22 cellular contexts compared by ENCODE assay signal in the genomic region with DNA sequence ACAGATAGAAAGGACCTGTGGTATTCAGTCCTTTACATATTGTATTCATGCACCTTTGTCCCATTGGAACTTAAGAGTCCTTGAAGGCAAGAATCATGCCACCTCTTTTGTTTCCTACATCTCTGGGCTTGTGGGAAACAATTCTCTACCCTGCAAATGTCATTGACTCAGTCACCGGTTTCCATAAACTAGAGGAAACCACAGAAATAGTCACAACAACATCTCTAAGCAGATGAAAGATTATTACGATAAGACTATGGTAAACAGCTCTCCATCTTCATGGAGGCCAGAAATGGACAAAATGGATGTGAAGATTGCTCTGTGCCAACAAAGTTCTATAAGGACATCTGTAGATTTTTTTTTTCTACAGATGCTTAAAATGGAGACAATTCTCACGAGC.
DNase-seq lines count a peak whose midpoint lies in the region; ATAC-seq and TF ChIP-seq lines count a peak whose summit lies in the region.
"Had no signal": no experiment of that assay in that cellular context is flagged by ENCODE, and none has a peak within 500 bp of the region (broad histone marks: within the 10 kb centered on the region; RNA-seq: fewer than 3 reads in every experiment).

No MANE protein-coding gene starts in this region.

- H3K27ac Mint-ChIP-seq in T-helper 2 cell treated with Interferon-gamma antibody and Interleukin-4, amounts not matched to agents 5 μg/mL and 100 μg/mL, for 36 hours = peak overlapping the region; percentile 72
- H3K27ac Mint-ChIP-seq: mesothelial cell of epicardium; nephron progenitor cell; stimulated activated naive B cell treated with anti-CD40 and anti-IgM and Interleukin-4, amounts not matched to agents 10 μg/mL and 1 μg/mL and 100 μg/mL, for 72 hours had no signal

- no peaks in the 10 kb centered on the region for H3K27me3 ChIP-seq in esophagus muscularis mucosa
- H3K27me3 ChIP-seq: sigmoid colon, tibial nerve had no signal

- intact Hi-C loops in esophagus muscularis mucosa (cut with DNase I) = no loop called here
- intact Hi-C loops in left ventricle myocardium superior (cut with micrococcal nuclease) = no loop called here

- WGBS in esophagus muscularis mucosa = 80% methylated on average over 3 of the region's 3 CpGs

- TF ChIP-seq EP300 in esophagus muscularis mucosa (IDR thresholded peaks at IDR 0.05) = no peak

- H3K9me3 Mint-ChIP-seq in T-helper 2 cell treated with Interferon-gamma antibody and Interleukin-4, amounts not matched to agents 5 μg/mL and 100 μg/mL, for 36 hours = peaks cover 8% of the 10 kb centered on the region
- H3K9me3 Mint-ChIP-seq: stimulated activated naive B cell treated with anti-CD40 and anti-IgM and Interleukin-4, amounts not matched to agents 10 μg/mL and 1 μg/mL and 100 μg/mL, for 72 hours had no signal

- no peak for TF ChIP-seq POLR2A in esophagus muscularis mucosa (IDR thresholded peaks at IDR 0.05; ENCODE audit: low read depth)

- H3K4me1 Mint-ChIP-seq in T-helper 2 cell treated with Interferon-gamma antibody and Interleukin-4, amounts not matched to agents 5 μg/mL and 100 μg/mL, for 36 hours (ENCODE audit: low read depth) = peaks cover 76% of the 10 kb centered on the region

- no peaks in the 10 kb centered on the region for H3K36me3 ChIP-seq in esophagus muscularis mucosa
- H3K36me3 ChIP-seq: sigmoid colon, tibial nerve had no signal

- H3K27ac ChIP-seq in esophagus muscularis mucosa (replicated peaks in 1 of 4) = no peak overlapping the region

- H3K4me3 Mint-ChIP-seq in T-helper 2 cell treated with Interferon-gamma antibody and Interleukin-4, amounts not matched to agents 5 μg/mL and 100 μg/mL, for 36 hours = peak overlapping the region; percentile 39
- H3K4me3 Mint-ChIP-seq: mesothelial cell of epicardium; nephron progenitor cell; stimulated activated naive B cell treated with anti-CD40 and anti-IgM and Interleukin-4, amounts not matched to agents 10 μg/mL and 1 μg/mL and 100 μg/mL, for 72 hours had no signal

- no peaks in the 10 kb centered on the region for H3K27me3 Mint-ChIP-seq in T-helper 2 cell treated with Interferon-gamma antibody and Interleukin-4, amounts not matched to agents 5 μg/mL and 100 μg/mL, for 36 hours (ENCODE audit: low read depth)

- H3K4me1 ChIP-seq in esophagus muscularis mucosa = peaks cover 0 to 10% (median 6%) of the 10 kb centered on the region in 4 donors
- H3K4me1 ChIP-seq: tibial nerve had no signal

- no peak overlapping the region for H3K4me3 ChIP-seq in esophagus muscularis mucosa
- H3K4me3 ChIP-seq: sigmoid colon, tibial nerve had no signal

- peak; percentile 12 for DNase-seq in stimulated activated CD4-positive, alpha-beta T cell treated with anti-CD3 and anti-CD28 coated beads, Interleukin-4, amount 100 ng/mL, for 24 hours
- DNase-seq in stimulated activated CD4-positive, alpha-beta T cell treated with anti-CD3 and anti-CD28 coated beads, Interleukin-4, amount 100 ng/mL, for 4 hours = no peak
- DNase-seq in T-helper 2 cell treated with Interferon-gamma antibody and Interleukin-4, amounts not matched to agents 5 μg/mL and 100 μg/mL, for 36 hours (ENCODE audit: low spot score) = peak; percentile 37
- peak; percentile 3 for DNase-seq in esophagus muscularis mucosa (ENCODE audit: extremely low spot score)
- no peak for DNase-seq in GM19240 (ENCODE audit: insufficient read length, low spot score)
- DNase-seq in left ventricle myocardium superior = no peak
- DNase-seq: activated CD4-positive, CD25-positive, alpha-beta regulatory T cell; activated naive CD4-positive, alpha-beta T cell treated with anti-CD3 and anti-CD28 coated beads, Interleukin-2, amount 50 U/mL, for 16 hours; DMS53; HCEC 1CT; left cardiac atrium; NCI-H1105 treated with DMSO at 0.1 percent for 48 hours; NCI-H2107; NCI-H524 treated with DMSO at 0.1 percent for 48 hours; nephron progenitor cell; sigmoid colon; stimulated activated naive B cell treated with anti-CD40 and anti-IgM and Interleukin-4, amounts not matched to agents 10 μg/mL and 1 μg/mL and 100 μg/mL, for 72 hours had no signal

- H3K9me3 ChIP-seq in esophagus muscularis mucosa = no peaks in the 10 kb centered on the region
- H3K9me3 ChIP-seq: sigmoid colon, tibial nerve had no signal

- TF ChIP-seq CTCF in esophagus muscularis mucosa (IDR thresholded peaks at IDR 0.05) = no peak

- ATAC-seq in GM19452 (IDR thresholded peaks at IDR 0.05; ENCODE audit: unreplicated experiment) = no peak
- ATAC-seq in left ventricle myocardium superior = no peak
- no peak for ATAC-seq in GM21723 (IDR thresholded peaks at IDR 0.05; ENCODE audit: unreplicated experiment)
- ATAC-seq: SK-N-SH treated with all-trans-retinoic acid at 6 μM for 48 hours had no signal

- peaks cover 10% of the 10 kb centered on the region for H3K36me3 Mint-ChIP-seq in T-helper 2 cell treated with Interferon-gamma antibody and Interleukin-4, amounts not matched to agents 5 μg/mL and 100 μg/mL, for 36 hours (ENCODE audit: low read depth)
- H3K36me3 Mint-ChIP-seq: mesothelial cell of epicardium; stimulated activated naive B cell treated with anti-CD40 and anti-IgM and Interleukin-4, amounts not matched to agents 10 μg/mL and 1 μg/mL and 100 μg/mL, for 72 hours had no signal

Comparison
In these comparisons a context has a peak if more than half of its experiments do, and no peak if none do; other contexts are left out.
1. DNase-seq: peak in stimulated activated CD4-positive, alpha-beta T cell treated with anti-CD3 and anti-CD28 coated beads, Interleukin-4, amount 100 ng/mL, for 24 hours (single experiment), T-helper 2 cell treated with Interferon-gamma antibody and Interleukin-4, amounts not matched to agents 5 μg/mL and 100 μg/mL, for 36 hours (single experiment) and esophagus muscularis mucosa (single experiment); none in stimulated activated CD4-positive, alpha-beta T cell treated with anti-CD3 and anti-CD28 coated beads, Interleukin-4, amount 100 ng/mL, for 4 hours (0 of 2), GM19240 (single experiment) and left ventricle myocardium superior (single experiment).